In the genomic region with DNA sequence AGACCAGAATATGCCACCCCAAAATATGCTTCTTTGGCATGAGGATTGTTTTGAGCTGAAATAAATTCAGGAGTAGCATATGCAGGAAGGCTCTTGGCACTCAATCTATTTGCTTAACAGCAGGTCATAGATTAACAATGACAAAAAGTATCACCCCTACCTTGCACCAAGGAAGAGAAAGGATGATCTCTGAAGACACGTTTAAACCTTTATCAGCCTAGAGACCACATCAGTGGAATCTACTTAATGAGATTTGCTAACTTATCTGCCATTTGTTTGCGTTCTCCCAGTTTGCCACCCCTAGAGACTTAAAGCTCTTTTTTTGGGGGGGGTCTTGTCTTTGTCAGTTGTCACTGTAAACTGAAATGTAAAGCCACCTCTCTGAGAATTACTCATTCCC, we compare ENCODE assay signal across 27 cellular contexts.
"Had no signal": no experiment of that assay in that cellular context is flagged by ENCODE, and none has a peak within 500 bp of the region (broad histone marks: within the 10 kb centered on the region; RNA-seq: fewer than 3 reads in every experiment).

No MANE protein-coding gene starts in this region.

- H3K36me3 ChIP-seq: gastrocnemius medialis, left ventricle myocardium inferior, lower lobe of right lung, prostate gland, right atrium auricular region, tibial artery had no signal

- H3K4me2 ChIP-seq: smooth muscle cell had no signal

- H3K4me1 ChIP-seq: gastrocnemius medialis, left ventricle myocardium inferior, lower lobe of right lung, prostate gland, right atrium auricular region, testis, tibial artery had no signal

- H3K27me3 ChIP-seq: dorsolateral prefrontal cortex, gastrocnemius medialis, right atrium auricular region, testis, tibial artery had no signal

- DNase-seq: dorsolateral prefrontal cortex; effector CD4-positive, alpha-beta T cell; foreskin fibroblast; gastrocnemius medialis; head of caudate nucleus; immature natural killer cell; islet precursor cell; kidney glomerular epithelial cell; left colon; left ventricle myocardium inferior; lower lobe of right lung; naive B cell; stimulated activated CD4-positive, alpha-beta T cell treated with anti-CD3 and anti-CD28 coated beads, Interleukin-2, amount 100 ng/mL, for 24 hours; stimulated activated CD4-positive, alpha-beta T cell treated with anti-CD3 and anti-CD28 coated beads, Interleukin-4, amount 100 ng/mL, for 24 hours; stimulated activated naive CD4-positive, alpha-beta T cell treated with Interleukin-2 at 50 U/mL for 16 hours; substantia nigra; testis; tibial artery had no signal

- H3K9me3 ChIP-seq: gastrocnemius medialis, lower lobe of right lung, prostate gland, right atrium auricular region, testis, tibial artery had no signal

- FAIRE-seq: colon had no signal

- H3K27ac ChIP-seq: dorsolateral prefrontal cortex, epithelial cell of prostate, gastrocnemius medialis, left ventricle myocardium inferior, lower lobe of right lung, prostate gland, right atrium auricular region, testis, tibial artery had no signal

- ATAC-seq: esophagus mucosa; gastrocnemius medialis; left colon; lower lobe of right lung; natural killer cell treated with Interleukin-12 subunit alpha and Interleukin-12 subunit beta and Interleukin-15 and Interleukin-18, amount 100 ng/mL, for 72 hours; sciatic nerve; stimulated activated effector memory CD8-positive, alpha-beta T cell treated with anti-CD3 and anti-CD28 coated beads, Interleukin-12 subunit alpha, Interleukin-12 subunit beta, amount 100 ng/mL, for 72 hours had no signal

- H3K4me3 ChIP-seq: dorsolateral prefrontal cortex, gastrocnemius medialis, left ventricle myocardium inferior, lower lobe of right lung, prostate gland, right atrium auricular region, smooth muscle cell, testis, tibial artery had no signal
